ENCODE assay signal across 18 cellular contexts in the genomic region with DNA sequence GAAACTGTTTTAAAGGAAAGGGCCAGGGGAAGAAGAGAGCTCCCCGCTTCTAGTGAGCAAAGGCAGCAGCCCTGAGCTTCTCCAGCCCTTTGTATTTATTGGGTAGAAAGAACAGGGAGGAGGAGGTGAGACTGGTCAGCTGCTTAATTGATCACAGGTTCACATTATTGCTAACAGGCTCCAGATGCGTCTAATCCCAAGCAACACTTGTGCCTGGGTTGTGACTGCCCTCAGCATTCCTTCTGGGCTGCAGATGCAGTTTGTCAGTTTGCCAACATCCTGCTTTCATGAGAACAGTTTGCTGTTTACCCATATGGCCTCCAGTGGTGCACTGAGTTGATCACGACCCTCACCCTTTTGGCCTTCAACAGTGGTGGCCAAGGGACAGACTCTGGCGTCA.
"Had no signal": no experiment of that assay in that cellular context is flagged by ENCODE, and none has a peak within 500 bp of the region (broad histone marks: within the 10 kb centered on the region; RNA-seq: fewer than 3 reads in every experiment).

No MANE protein-coding gene starts in this region.

- H3K4me1 ChIP-seq: colonic mucosa, parathyroid adenoma, sigmoid colon had no signal

- H3K9ac ChIP-seq: parathyroid adenoma had no signal

- H2AFZ ChIP-seq: parathyroid adenoma had no signal

- H3K36me3 ChIP-seq: colonic mucosa, neutrophil, sigmoid colon had no signal

- H3K27ac ChIP-seq: colonic mucosa, neutrophil, parathyroid adenoma, sigmoid colon had no signal

- H3K4me3 ChIP-seq: colonic mucosa, sigmoid colon had no signal

- H3K9me3 ChIP-seq: colonic mucosa, neutrophil, sigmoid colon had no signal

- H3K27me3 ChIP-seq: colonic mucosa had no signal

- ATAC-seq: activated CD8-positive, alpha-beta T cell treated with anti-CD3 and anti-CD28 coated beads for 36 hours; activated T-cell treated with anti-CD3 and anti-CD28 coated beads, Interleukin-2, amount 50 U/mL, for 4 hours; left ventricle myocardium superior; naive thymus-derived CD8-positive, alpha-beta T cell; stimulated activated naive CD8-positive, alpha-beta T cell treated with anti-CD3 and anti-CD28 coated beads, Interleukin-15, amount 100 ng/mL, for 72 hours had no signal

- DNase-seq: activated B cell treated with CpG ODN at 0.5 μM for 24 hours; activated CD4-positive, alpha-beta T cell treated with anti-CD3 and anti-CD28 coated beads for 48 hours; activated CD8-positive, alpha-beta T cell treated with anti-CD3 and anti-CD28 coated beads for 36 hours; activated effector memory CD4-positive, alpha-beta T cell treated with Interleukin-2 at 50 U/mL for 16 hours; activated T-cell treated with anti-CD3 and anti-CD28 coated beads, Interleukin-2, amount 50 U/mL, for 4 hours; colonic mucosa; head of caudate nucleus; kidney glomerular epithelial cell; left ventricle myocardium superior; mesenchymal stem cell; naive thymus-derived CD8-positive, alpha-beta T cell; sigmoid colon; stimulated activated CD4-positive, alpha-beta T cell treated with anti-CD3 and anti-CD28 coated beads, Interleukin-1b, Interleukin-23, amount 100 ng/mL, for 48 hours; stimulated activated naive CD8-positive, alpha-beta T cell treated with anti-CD3 and anti-CD28 coated beads, Interleukin-15, amount 100 ng/mL, for 72 hours had no signal

- FAIRE-seq: endometrium, frontal cortex had no signal

- H3K79me2 ChIP-seq: parathyroid adenoma had no signal
